11 cellular contexts compared by ENCODE assay signal in genomic region chr10:102401735-102402511, GRCh38. TPM values are rescaled to one million over a fixed set of nuclear protein-coding genes. Genes with fewer than 3 reads are reported as not detected.
A peak's percentile ranks its signal among the peaks of the same experiment; 100 is the strongest.
DNase-seq lines count a peak whose midpoint lies in the region; ATAC-seq and TF ChIP-seq lines count a peak whose summit lies in the region.
"Had no signal": no experiment of that assay in that cellular context is flagged by ENCODE, and none has a peak within 500 bp of the region (broad histone marks: within the 10 kb centered on the region; RNA-seq: fewer than 3 reads in every experiment).

No MANE protein-coding gene starts in this region.

- POLR2A ChIA-PET in activated CD8-positive, alpha-beta T cell treated with anti-CD3 and anti-CD28 coated beads for 36 hours (lab: Charles Lee), result interaction anchor here (0.7 to 6.4 kb wide), 6 partner anchors 6 to 152 kb away, joined by 3 to 88 read pairs (median 9); partner anchors contain the start of genes C10orf95, FBXL15 and NFKB2
- POLR2A ChIA-PET in activated CD8-positive, alpha-beta T cell treated with anti-CD3 and anti-CD28 coated beads, Interleukin-2, amount 10 ng/mL, durations not matched to agents 7 days and 5 days (lab: Charles Lee), result interaction anchor here (1.0 kb wide), 1 partner anchor 11 kb away, joined by 3 read pairs; no protein-coding TSS in a partner anchor
- POLR2A ChIA-PET in PC-9 (lab: Charles Lee; ENCODE audit: unreplicated experiment), result interaction anchor here (0.5 kb wide), 1 partner anchor 791 kb away, joined by 4 read pairs; no protein-coding TSS in a partner anchor

- H3K27me3 ChIP-seq in PC-9 (ENCODE audit: insufficient read depth, low read depth), result no peaks in the 10 kb centered on the region

- H3K9me3 Mint-ChIP-seq in activated CD8-positive, alpha-beta T cell treated with anti-CD3 and anti-CD28 coated beads for 36 hours, result no peaks in the 10 kb centered on the region
- H3K9me3 Mint-ChIP-seq in activated CD8-positive, alpha-beta T cell treated with anti-CD3 and anti-CD28 coated beads, Interleukin-2, amount 10 ng/mL, durations not matched to agents 7 days and 5 days (ENCODE audit: insufficient read depth), result no peaks in the 10 kb centered on the region
- H3K9me3 Mint-ChIP-seq in stimulated activated memory B cell treated with anti-CD40 and anti-IgM and Interleukin-4, amounts not matched to agents 10 μg/mL and 1 μg/mL and 100 μg/mL, for 72 hours, result no peaks in the 10 kb centered on the region
- H3K9me3 Mint-ChIP-seq: nephron progenitor cell had no signal

- H3K27ac ChIP-seq in PC-9, result no peak overlapping the region
- no peak overlapping the region for H3K27ac ChIP-seq in epithelial cell of prostate

- no peak for ATAC-seq in activated CD8-positive, alpha-beta T cell treated with anti-CD3 and anti-CD28 coated beads for 36 hours
- ATAC-seq in activated CD8-positive, alpha-beta T cell treated with anti-CD3 and anti-CD28 coated beads, Interleukin-2, amount 10 ng/mL, durations not matched to agents 7 days and 5 days, result no peak
- no peak for ATAC-seq in stimulated activated memory B cell treated with anti-CD40 and anti-IgM and Interleukin-4, amounts not matched to agents 10 μg/mL and 1 μg/mL and 100 μg/mL, for 72 hours
- no peak for ATAC-seq in HG03439 (IDR thresholded peaks at IDR 0.05; ENCODE audit: unreplicated experiment)
- ATAC-seq: activated CD4-positive, CD25-positive, alpha-beta regulatory T cell treated with anti-CD3 and anti-CD28 coated beads, Interleukin-2, amount 50 U/mL, for 24 hours had no signal

- CTCF ChIA-PET in activated CD8-positive, alpha-beta T cell treated with anti-CD3 and anti-CD28 coated beads for 36 hours (lab: Charles Lee), result interaction anchor here (1.8 to 15.2 kb wide), 4 partner anchors 9 to 172 kb away, joined by 9 to 143 read pairs (median 36); partner anchors contain the start of gene FBXL15
- CTCF ChIA-PET in activated CD8-positive, alpha-beta T cell treated with anti-CD3 and anti-CD28 coated beads, Interleukin-2, amount 10 ng/mL, durations not matched to agents 7 days and 5 days (lab: Charles Lee), result interaction anchor here (0.8 to 10.7 kb wide), 2 partner anchors 9 to 173 kb away, joined by 3 to 156 read pairs; partner anchors contain the start of gene ELOVL3
- CTCF ChIA-PET in PC-9 (lab: Charles Lee), result interaction anchor here (0.5 to 0.6 kb wide), 3 partner anchors 9 to 60 kb away, joined by 3 to 4 read pairs (median 3); no protein-coding TSS in a partner anchor

- H3K36me3 Mint-ChIP-seq in activated CD8-positive, alpha-beta T cell treated with anti-CD3 and anti-CD28 coated beads for 36 hours (ENCODE audit: low read depth), result peaks cover 54% of the 10 kb centered on the region
- peaks cover 32% of the 10 kb centered on the region for H3K36me3 Mint-ChIP-seq in activated CD8-positive, alpha-beta T cell treated with anti-CD3 and anti-CD28 coated beads, Interleukin-2, amount 10 ng/mL, durations not matched to agents 7 days and 5 days (ENCODE audit: low read depth)
- peaks cover 54% of the 10 kb centered on the region for H3K36me3 Mint-ChIP-seq in stimulated activated memory B cell treated with anti-CD40 and anti-IgM and Interleukin-4, amounts not matched to agents 10 μg/mL and 1 μg/mL and 100 μg/mL, for 72 hours

- H3K4me3 Mint-ChIP-seq in activated CD8-positive, alpha-beta T cell treated with anti-CD3 and anti-CD28 coated beads for 36 hours, result no peak overlapping the region
- no peak overlapping the region for H3K4me3 Mint-ChIP-seq in activated CD8-positive, alpha-beta T cell treated with anti-CD3 and anti-CD28 coated beads, Interleukin-2, amount 10 ng/mL, durations not matched to agents 7 days and 5 days
- H3K4me3 Mint-ChIP-seq in stimulated activated memory B cell treated with anti-CD40 and anti-IgM and Interleukin-4, amounts not matched to agents 10 μg/mL and 1 μg/mL and 100 μg/mL, for 72 hours, result peak overlapping the region; percentile 15
- H3K4me3 Mint-ChIP-seq: nephron progenitor cell had no signal

- H3F3A ChIP-seq in PC-9 (ENCODE audit: insufficient read depth, low read depth), result peaks cover 4% of the 10 kb centered on the region; the same call in 1 of the 2 replicates

- H3K9me3 ChIP-seq in PC-9 (ENCODE audit: insufficient read depth, low read depth), result no peaks in the 10 kb centered on the region

- H3K4me3 ChIP-seq in PC-9, result no peak overlapping the region

- H3K36me3 ChIP-seq in PC-9 (ENCODE audit: low read depth), result no peaks in the 10 kb centered on the region

- H3K4me1 ChIP-seq in PC-9 (replicated peaks; ENCODE audit: insufficient read depth), result peaks cover 13% of the 10 kb centered on the region

- no peaks in the 10 kb centered on the region for H3K27me3 Mint-ChIP-seq in activated CD8-positive, alpha-beta T cell treated with anti-CD3 and anti-CD28 coated beads for 36 hours
- no peaks in the 10 kb centered on the region for H3K27me3 Mint-ChIP-seq in activated CD8-positive, alpha-beta T cell treated with anti-CD3 and anti-CD28 coated beads, Interleukin-2, amount 10 ng/mL, durations not matched to agents 7 days and 5 days (ENCODE audit: low read depth)
- peaks cover 3% of the 10 kb centered on the region for H3K27me3 Mint-ChIP-seq in stimulated activated memory B cell treated with anti-CD40 and anti-IgM and Interleukin-4, amounts not matched to agents 10 μg/mL and 1 μg/mL and 100 μg/mL, for 72 hours

- peak overlapping the region; percentile 57 for H3K27ac Mint-ChIP-seq in activated CD8-positive, alpha-beta T cell treated with anti-CD3 and anti-CD28 coated beads for 36 hours
- H3K27ac Mint-ChIP-seq in activated CD8-positive, alpha-beta T cell treated with anti-CD3 and anti-CD28 coated beads, Interleukin-2, amount 10 ng/mL, durations not matched to agents 7 days and 5 days, result no peak overlapping the region
- no peak overlapping the region for H3K27ac Mint-ChIP-seq in stimulated activated memory B cell treated with anti-CD40 and anti-IgM and Interleukin-4, amounts not matched to agents 10 μg/mL and 1 μg/mL and 100 μg/mL, for 72 hours
- H3K27ac Mint-ChIP-seq: nephron progenitor cell had no signal

- no peak for DNase-seq in activated CD8-positive, alpha-beta T cell treated with anti-CD3 and anti-CD28 coated beads for 36 hours
- no peak for DNase-seq in activated CD8-positive, alpha-beta T cell treated with anti-CD3 and anti-CD28 coated beads, Interleukin-2, amount 10 ng/mL, durations not matched to agents 7 days and 5 days
- DNase-seq in PC-9 (peak; percentile 80 to 88), epithelial cell of prostate (ENCODE audit: low read depth, low spot score) (peak; percentile 22), SHP77 (lab: John Stamatoyannopoulos, UW) (no peak), germinal center (ENCODE audit: low spot score) (no peak)
- DNase-seq: NCI-H187 treated with DMSO at 0.1 percent for 48 hours, nephron progenitor cell had no signal

- no peak for TF ChIP-seq CTCF in activated CD8-positive, alpha-beta T cell treated with anti-CD3 and anti-CD28 coated beads for 36 hours (IDR thresholded peaks at IDR 0.05)
- no peak for TF ChIP-seq CTCF in PC-9 (conservative IDR thresholded peaks at IDR 0.05)

- no peaks in the 10 kb centered on the region for H3K79me2 ChIP-seq in PC-9 (ENCODE audit: low read depth)

- no peaks in the 10 kb centered on the region for H4K20me1 ChIP-seq in PC-9 (ENCODE audit: insufficient read depth)

- H3K4me1 Mint-ChIP-seq in activated CD8-positive, alpha-beta T cell treated with anti-CD3 and anti-CD28 coated beads for 36 hours (ENCODE audit: low read depth), result peaks cover 46% of the 10 kb centered on the region
- peaks cover 28% of the 10 kb centered on the region for H3K4me1 Mint-ChIP-seq in activated CD8-positive, alpha-beta T cell treated with anti-CD3 and anti-CD28 coated beads, Interleukin-2, amount 10 ng/mL, durations not matched to agents 7 days and 5 days (ENCODE audit: low read depth)
- peaks cover 60% of the 10 kb centered on the region for H3K4me1 Mint-ChIP-seq in stimulated activated memory B cell treated with anti-CD40 and anti-IgM and Interleukin-4, amounts not matched to agents 10 μg/mL and 1 μg/mL and 100 μg/mL, for 72 hours

- intact Hi-C loops in activated CD8-positive, alpha-beta T cell treated with anti-CD3 and anti-CD28 coated beads for 36 hours (cut with micrococcal nuclease), result no loop called here
- intact Hi-C loops in PC-9 (cut with micrococcal nuclease; ENCODE audit: unreplicated experiment), result loop anchor here (2.0 kb wide), 2 partner anchors 19 to 233 kb away; partner anchors contain the start of gene FBXL15

- H2AFZ ChIP-seq in PC-9, result no peak overlapping the region

- no TSS peak for BruUV-seq in PC-9 (replicated peaks; lab: Mats Ljungman, UMichigan)

- H3K9me2 ChIP-seq in PC-9 (ENCODE audit: insufficient read depth), result no peaks in the 10 kb centered on the region

- peak overlapping the region; percentile 53 for H3K4me2 ChIP-seq in PC-9

RNA-seq across cellular contexts. Expression of gene NFKB2, which starts 6.4 kb away (rescaled TPM):
- total RNA-seq in activated CD8-positive, alpha-beta T cell treated with anti-CD3 and anti-CD28 coated beads for 36 hours, result 100 to 1,000 TPM; 251 to 253 TPM
- total RNA-seq in activated CD8-positive, alpha-beta T cell treated with anti-CD3 and anti-CD28 coated beads, Interleukin-2, amount 10 ng/mL, durations not matched to agents 7 days and 5 days, result 10 to 100 TPM; 52.7 to 56.6 TPM
- total RNA-seq in PC-9 (2021), result 26.3 and 30.8 TPM in 2 replicates

RNA-seq across cellular contexts. Expression of gene PSD, which starts 16.7 kb away (rescaled TPM):
- 10 to 100 TPM in 1 of 2 experiments, 1 to 10 TPM in 1; 9.3 to 10.4 TPM for total RNA-seq in activated CD8-positive, alpha-beta T cell treated with anti-CD3 and anti-CD28 coated beads for 36 hours
- total RNA-seq in activated CD8-positive, alpha-beta T cell treated with anti-CD3 and anti-CD28 coated beads, Interleukin-2, amount 10 ng/mL, durations not matched to agents 7 days and 5 days, result 1 to 10 TPM in 1 of 2 experiments, under 1 TPM in 1; 0.92 to 1.6 TPM
- total RNA-seq in PC-9 (2021), result 1.6 and 2.3 TPM in 2 replicates

RNA-seq across cellular contexts. Expression of gene FBXL15, which starts 18.7 kb away (rescaled TPM):
- 10 to 100 TPM; 14.1 to 15.7 TPM for total RNA-seq in activated CD8-positive, alpha-beta T cell treated with anti-CD3 and anti-CD28 coated beads for 36 hours
- total RNA-seq in activated CD8-positive, alpha-beta T cell treated with anti-CD3 and anti-CD28 coated beads, Interleukin-2, amount 10 ng/mL, durations not matched to agents 7 days and 5 days, result 10 to 100 TPM; 12.7 to 13.8 TPM
- total RNA-seq in PC-9 (2021), result 6.2 and 12.7 TPM in 2 replicates

RNA-seq across cellular contexts. Expression of gene CUEDC2, which starts 30.5 kb away (rescaled TPM):
- 10 to 100 TPM; 71.8 to 76.4 TPM for total RNA-seq in activated CD8-positive, alpha-beta T cell treated with anti-CD3 and anti-CD28 coated beads for 36 hours
- 10 to 100 TPM; 71.7 to 77.6 TPM for total RNA-seq in activated CD8-positive, alpha-beta T cell treated with anti-CD3 and anti-CD28 coated beads, Interleukin-2, amount 10 ng/mL, durations not matched to agents 7 days and 5 days
- total RNA-seq in PC-9 (2021), result 46.2 and 57.7 TPM in 2 replicates

RNA-seq across cellular contexts. Expression of gene C10orf95, which starts 49.4 kb away (rescaled TPM):
- under 1 TPM; 0.20 to 0.36 TPM for total RNA-seq in activated CD8-positive, alpha-beta T cell treated with anti-CD3 and anti-CD28 coated beads for 36 hours
- total RNA-seq in activated CD8-positive, alpha-beta T cell treated with anti-CD3 and anti-CD28 coated beads, Interleukin-2, amount 10 ng/mL, durations not matched to agents 7 days and 5 days, result under 1 TPM in 1 of 2 experiments, not detected in 1; 0.32 TPM
- total RNA-seq in PC-9 (2021), result 1.0 and 1.4 TPM in 2 replicates

Comparison
In these comparisons a context has a peak if more than half of its experiments do, and no peak if none do; other contexts are left out.
1. DNase-seq: peak in PC-9 (2 of 2) and epithelial cell of prostate (single experiment); none in activated CD8-positive, alpha-beta T cell treated with anti-CD3 and anti-CD28 coated beads for 36 hours (single experiment), activated CD8-positive, alpha-beta T cell treated with anti-CD3 and anti-CD28 coated beads, Interleukin-2, amount 10 ng/mL, durations not matched to agents 7 days and 5 days (single experiment), SHP77 (0 of 2) and germinal center (single experiment).